In the genomic region with DNA sequence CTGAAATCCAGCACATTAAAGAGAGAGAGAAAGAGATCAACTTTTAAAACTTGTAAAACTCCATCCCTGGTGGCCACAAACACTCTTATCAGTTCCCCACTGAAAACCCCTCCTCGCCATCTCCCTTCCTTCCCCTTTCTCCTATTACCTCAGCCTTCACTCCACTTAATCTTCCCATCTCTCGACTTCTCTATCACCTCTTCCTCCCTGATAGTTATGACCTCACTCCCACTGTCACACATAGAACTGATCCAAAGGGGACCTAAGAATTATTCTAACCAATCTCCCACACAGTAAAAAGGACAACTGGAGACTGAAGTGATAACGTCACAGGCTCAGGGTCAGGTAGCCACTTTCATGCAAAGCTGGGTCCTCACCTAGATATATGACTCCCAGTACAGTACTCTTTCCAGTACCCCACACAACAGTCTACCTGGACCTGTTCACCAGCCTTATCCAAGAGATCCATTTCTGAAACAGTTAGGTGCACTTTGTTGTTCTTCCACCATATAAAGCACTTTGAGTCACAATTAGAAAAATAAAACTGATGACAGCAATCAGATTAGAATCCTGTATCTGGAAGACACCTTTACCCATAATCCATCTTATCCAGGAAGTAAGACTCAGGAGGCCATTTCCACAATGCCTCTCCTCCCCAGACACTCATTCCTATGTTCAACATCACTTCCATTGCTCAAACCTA, we compare ENCODE assay signal across 23 cellular contexts.
A peak's percentile ranks its signal among the peaks of the same experiment; 100 is the strongest.
DNase-seq lines count a peak whose midpoint lies in the region; ATAC-seq, FAIRE-seq and TF ChIP-seq lines count a peak whose summit lies in the region.
"Had no signal": no experiment of that assay in that cellular context is flagged by ENCODE, and none has a peak within 500 bp of the region (broad histone marks: within the 10 kb centered on the region; RNA-seq: fewer than 3 reads in every experiment).

No MANE protein-coding gene starts in this region.

- no peak for TF ChIP-seq RAD21 in GM12878 (IDR thresholded peaks at IDR 0.05; ENCODE audit: insufficient read depth, low read depth, low read length)

- SMC1A ChIA-PET in GM12878 (lab: Charles Lee; ENCODE audit: uncharacterized antibody, unreplicated experiment), result no interaction called here

- in situ Hi-C loops in GM12878 (cut with MboI), result no loop called here

- no peak for FAIRE-seq in GM12891 (lab: Jason Lieb, UNC)
- peak; percentile 18 for FAIRE-seq in GM12878 (lab: Jason Lieb, UNC)
- FAIRE-seq: D721Med had no signal

- no peaks in the 10 kb centered on the region for H3K9me2 ChIP-seq in PC-3 (replicated peaks; ENCODE audit: low read length)
- H3K9me2 ChIP-seq: SK-N-SH had no signal

- H3K4me3 ChIP-seq in BLaER1 treated with 17β-estradiol and CSF1 and Interleukin-3, amounts not matched to agents 10 nM and 100 nM, result no peak overlapping the region
- H3K4me3 ChIP-seq in GM12878 (no peak overlapping the region), PC-3 (ENCODE audit: low read length) (no peak overlapping the region)
- H3K4me3 ChIP-seq: adrenal gland, upper lobe of left lung had no signal

- intact Hi-C loops in GM12878 (cut with micrococcal nuclease; ENCODE audit: unreplicated experiment), result no loop called here
- intact Hi-C loops in PC-3 (cut with micrococcal nuclease), result no loop called here

- H2AFZ ChIP-seq in GM12878 (ENCODE audit: control insufficient read depth, low read depth, low read length) (no peak overlapping the region), PC-3 (ENCODE audit: low read length) (no peak overlapping the region)

- DNase-seq in GM12891 (ENCODE audit: insufficient read length, low spot score) (no peak), NOMO-1 treated with dmso at 0.1 percent for 144 hours (lab: John Stamatoyannopoulos, UW; ENCODE audit: unreplicated experiment) (peak; percentile 33), GM12878 (ENCODE audit: low read depth, low spot score) (no peak), mucosa of gallbladder (ENCODE audit: low spot score) (no peak), DMS79 (lab: John Stamatoyannopoulos, UW) (no peak), PC-3 (no peak), T-helper 1 cell (no peak)
- DNase-seq: activated gamma-delta T cell; adrenal gland; effector CD4-positive, alpha-beta T cell; head of caudate nucleus; mammary epithelial cell; NCI-H1436 treated with DMSO at 0.1 percent for 48 hours; NK-92 treated with Interleukin-12 subunit alpha and Interleukin-12 subunit beta, amount 100 ng/mL, for 24 hours; RPMI8226; SK-N-SH; substantia nigra; T-helper 9 cell; upper lobe of left lung had no signal

- POLR2A ChIA-PET in GM12878 (lab: Charles Lee), result no interaction called here
- POLR2A ChIA-PET in PC-3 (lab: Charles Lee; ENCODE audit: unreplicated experiment), result no interaction called here

- no peak for TF ChIP-seq CTCF in GM12878 (IDR thresholded peaks at IDR 0.05 in 2 of 3, conservative IDR thresholded peaks at IDR 0.05 in 1 of 3; ENCODE audit: control insufficient read depth in 2 of 3, extremely low read depth in 1 of 3, insufficient read depth in 1 of 3, low read depth in 3 of 3, low read length in 3 of 3)
- TF ChIP-seq CTCF in PC-3 (conservative IDR thresholded peaks at IDR 0.05; ENCODE audit: low read depth, low read length), result no peak

- H4K20me1 ChIP-seq in BLaER1 treated with 17β-estradiol and CSF1 and Interleukin-3, amounts not matched to agents 10 nM and 100 nM, result no peaks in the 10 kb centered on the region
- no peaks in the 10 kb centered on the region for H4K20me1 ChIP-seq in GM12878 (ENCODE audit: control insufficient read depth, insufficient read depth)
- no peaks in the 10 kb centered on the region for H4K20me1 ChIP-seq in PC-3 (ENCODE audit: low read length)

- peaks cover 5 to 39% (median 24%) of the 10 kb centered on the region in 10 experiments; a peak in 17 of 20 replicates for H3K4me1 ChIP-seq in BLaER1 treated with 17β-estradiol and CSF1 and Interleukin-3, amounts not matched to agents 10 nM and 100 nM
- H3K4me1 ChIP-seq in GM12878 (ENCODE audit: control insufficient read depth, insufficient read depth, low read length) (no peaks in the 10 kb centered on the region), PC-3 (ENCODE audit: insufficient read depth, low read length) (no peaks in the 10 kb centered on the region)
- H3K4me1 ChIP-seq: adrenal gland had no signal

- RAD21 ChIA-PET in GM12878 (lab: Charles Lee; ENCODE audit: unreplicated experiment), result no interaction called here

- TF ChIP-seq EP300 in GM12878 (IDR thresholded peaks at IDR 0.05; ENCODE audit: borderline replicate concordance in 1 of 2, control insufficient read depth in 1 of 2, low read depth in 2 of 2, low read length in 2 of 2), result no peak

- no peaks in the 10 kb centered on the region for H3K27me3 ChIP-seq in BLaER1 treated with 17β-estradiol and CSF1 and Interleukin-3, amounts not matched to agents 10 nM and 100 nM
- H3K27me3 ChIP-seq in GM12878 (replicated peaks in 1 of 2; ENCODE audit: control insufficient read depth in 2 of 2, insufficient read depth in 2 of 2, low read length in 1 of 2) (no peaks in the 10 kb centered on the region), PC-3 (ENCODE audit: low read length) (no peaks in the 10 kb centered on the region)
- H3K27me3 ChIP-seq: adrenal gland, upper lobe of left lung had no signal

- H3K36me3 ChIP-seq in BLaER1 treated with 17β-estradiol and CSF1 and Interleukin-3, amounts not matched to agents 10 nM and 100 nM, result peaks cover 0 to 21% (median 0%) of the 10 kb centered on the region in 11 experiments; a peak in 5 of 22 replicates
- H3K36me3 ChIP-seq in GM12878 (ENCODE audit: control insufficient read depth in 2 of 2, insufficient read depth in 2 of 2, low read length in 1 of 2) (no peaks in the 10 kb centered on the region), PC-3 (ENCODE audit: low read depth, low read length) (no peaks in the 10 kb centered on the region)
- H3K36me3 ChIP-seq: adrenal gland, upper lobe of left lung had no signal

- WGBS in GM12878 (ENCODE audit: insufficient coverage, insufficient replicate concordance, low lambda C conversion rate, missing lambda C conversion rate), result 57% methylated on average over 3 of the region's 3 CpGs

- no peak overlapping the region for H3K27ac ChIP-seq in BLaER1 treated with 17β-estradiol and CSF1 and Interleukin-3, amounts not matched to agents 10 nM and 100 nM
- H3K27ac ChIP-seq in GM12878 (ENCODE audit: control insufficient read depth, insufficient read depth), result no peak overlapping the region
- no peak overlapping the region for H3K27ac ChIP-seq in PC-3 (ENCODE audit: low read length)
- H3K27ac ChIP-seq: adrenal gland, epithelial cell of prostate, upper lobe of left lung had no signal

- H3K9ac ChIP-seq in BLaER1 treated with 17β-estradiol and CSF1 and Interleukin-3, amounts not matched to agents 10 nM and 100 nM, result no peak overlapping the region
- H3K9ac ChIP-seq in GM12878 (ENCODE audit: control insufficient read depth, insufficient read depth, low read length) (no peak overlapping the region), PC-3 (ENCODE audit: low read length) (no peak overlapping the region)
- H3K9ac ChIP-seq: SK-N-SH had no signal

- BruUV-seq in GM12878 (replicated peaks; lab: Mats Ljungman, UMichigan), result no TSS peak
- no TSS peak for BruUV-seq in PC-3 (replicated peaks; lab: Mats Ljungman, UMichigan)

- no peaks in the 10 kb centered on the region; a peak in 1 of 22 replicates for H3K9me3 ChIP-seq in BLaER1 treated with 17β-estradiol and CSF1 and Interleukin-3, amounts not matched to agents 10 nM and 100 nM (replicated peaks in 1 of 11)
- H3K9me3 ChIP-seq in GM12878 (replicated peaks; ENCODE audit: control insufficient read depth, insufficient read depth, low read length) (no peaks in the 10 kb centered on the region), PC-3 (ENCODE audit: low read length) (no peaks in the 10 kb centered on the region)
- H3K9me3 ChIP-seq: adrenal gland, SK-N-SH, upper lobe of left lung had no signal

- no peaks in the 10 kb centered on the region for H3K79me2 ChIP-seq in GM12878 (ENCODE audit: control insufficient read depth, insufficient read depth, low read length)
- H3K79me2 ChIP-seq in PC-3 (ENCODE audit: low read length), result no peaks in the 10 kb centered on the region

- no peak for TF ChIP-seq POLR2A in GM12891 (IDR thresholded peaks at IDR 0.05; ENCODE audit: low read depth, low read length)
- no peak for TF ChIP-seq POLR2A in GM12878 (IDR thresholded peaks at IDR 0.05; ENCODE audit: low read depth, low read length)

- ATAC-seq in GM12878, result no peak
- no peak for ATAC-seq in PC-3
- ATAC-seq: activated CD4-positive, CD25-positive, alpha-beta regulatory T cell treated with anti-CD3 and anti-CD28 coated beads, Interleukin-2, amount 50 U/mL, for 24 hours had no signal

- H3K4me2 ChIP-seq in BLaER1 treated with 17β-estradiol and CSF1 and Interleukin-3, amounts not matched to agents 10 nM and 100 nM, result peak overlapping the region in 7 of 11 experiments; percentile 11 to 57 (median 37); a peak in 13 of 22 replicates
- H3K4me2 ChIP-seq in GM12878 (ENCODE audit: control insufficient read depth, insufficient read depth) (no peak overlapping the region), PC-3 (ENCODE audit: low read length) (no peak overlapping the region)
- H3K4me2 ChIP-seq: SK-N-SH had no signal

- CTCF ChIA-PET in GM12878 (lab: Yijun Ruan, JAX), result no interaction called here
- CTCF ChIA-PET in PC-3 (lab: Charles Lee), result no interaction called here

- no peaks in the 10 kb centered on the region for H3F3A ChIP-seq in PC-3 (ENCODE audit: low read length, unreplicated experiment)

TF ChIP-seq in GM12891, 5 proteins besides CTCF, POLR2A, EP300 and RAD21:
- no peak for TF ChIP-seq POLR2AphosphoS5 (IDR thresholded peaks at IDR 0.05; ENCODE audit: low read depth, low read length)
- 0 out of 2 replicates have a peak, but pooled peaks have one; percentile 1 for TF ChIP-seq SPI1 (IDR thresholded peaks at IDR 0.05; ENCODE audit: low read depth, low read length)

Comparison
In these comparisons a context has a peak if more than half of its experiments do, and no peak if none do; other contexts are left out.
1. H3K4me2 ChIP-seq: peak in BLaER1 treated with 17β-estradiol and CSF1 and Interleukin-3, amounts not matched to agents 10 nM and 100 nM (7 of 11); none in GM12878 (single experiment) and PC-3 (single experiment).